Comparison of ENCODE assay signal across 1 cellular context in the genomic region with DNA sequence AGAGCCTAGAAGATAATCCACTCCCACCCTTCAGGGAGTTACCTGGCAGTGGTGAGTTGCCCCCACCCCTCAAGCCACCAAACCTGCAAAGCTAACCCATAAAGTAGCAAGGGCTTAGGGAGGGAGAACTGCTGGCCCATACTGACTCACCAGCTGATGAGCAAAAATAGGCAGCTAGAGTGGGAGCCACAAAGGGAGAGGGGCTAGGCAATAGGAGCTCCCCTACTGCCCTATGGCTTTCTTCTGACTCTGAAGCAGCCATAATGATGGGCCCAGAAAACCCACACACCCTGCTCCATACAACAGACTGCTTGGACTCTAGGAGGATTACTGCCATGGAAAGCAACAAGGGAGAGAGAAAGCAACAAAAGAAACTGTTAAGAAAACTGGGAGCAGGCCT.
TF ChIP-seq lines count a peak whose summit lies in the region.

No MANE protein-coding gene starts in this region.

TF ChIP-seq in endothelial cell of umbilical vein, 7 proteins besides CTCF, POLR2A, EP300 and RAD21:
- TF ChIP-seq EZH2 (IDR thresholded peaks at IDR 0.05; ENCODE audit: borderline replicate concordance, low read depth, low read length, severe bottlenecking) (no peak), JUN (IDR thresholded peaks at IDR 0.05; ENCODE audit: borderline replicate concordance, insufficient read depth, insufficient read length, low read depth) (no peak), GATA2 (IDR thresholded peaks at IDR 0.05; ENCODE audit: insufficient read depth, insufficient read length, low read depth, low read length) (no peak), FOS (IDR thresholded peaks at IDR 0.05; ENCODE audit: borderline replicate concordance, insufficient read depth, low read length) (no peak), POLR2AphosphoS5 (IDR thresholded peaks at IDR 0.05; ENCODE audit: insufficient read depth, low read depth, low read length) (no peak), MYC (IDR thresholded peaks at IDR 0.05; ENCODE audit: low read depth, low read length) (no peak)
- TF ChIP-seq, protein P1, sequence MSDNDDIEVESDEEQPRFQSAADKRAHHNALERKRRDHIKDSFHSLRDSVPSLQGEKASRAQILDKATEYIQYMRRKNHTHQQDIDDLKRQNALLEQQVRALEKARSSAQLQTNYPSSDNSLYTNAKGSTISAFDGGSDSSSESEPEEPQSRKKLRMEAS (IDR thresholded peaks at IDR 0.05; ENCODE audit: insufficient read depth, insufficient read length) = no peak
